ENCODE assay signal across 15 cellular contexts in the genomic region with DNA sequence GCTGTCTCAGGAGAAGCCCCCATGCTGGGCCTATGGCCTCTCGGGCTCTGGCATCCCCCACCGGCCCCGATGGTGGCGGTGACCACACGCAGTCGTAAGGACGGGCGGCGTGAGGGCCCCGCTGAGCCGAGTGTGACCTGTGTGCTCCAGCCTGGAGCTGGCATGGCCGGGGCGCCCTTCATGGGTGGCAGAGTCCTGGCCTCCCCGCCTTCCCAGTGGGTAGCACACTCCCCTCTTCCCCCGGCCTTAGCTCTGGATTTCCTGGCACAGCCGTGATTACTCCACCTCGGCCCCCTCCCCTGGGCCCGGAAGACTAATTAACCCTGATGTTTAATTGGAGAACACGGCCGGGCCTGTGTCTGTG. TPM values are rescaled to one million over a fixed set of nuclear protein-coding genes. Genes with fewer than 3 reads are reported as not detected.
DNase-seq lines count a peak whose midpoint lies in the region; ATAC-seq and TF ChIP-seq lines count a peak whose summit lies in the region.
"Had no signal": no experiment of that assay in that cellular context is flagged by ENCODE, and none has a peak within 500 bp of the region (broad histone marks: within the 10 kb centered on the region; RNA-seq: fewer than 3 reads in every experiment).

No MANE protein-coding gene starts in this region.

- no peaks in the 10 kb centered on the region for H3K9me3 Mint-ChIP-seq in activated T-helper 1 cell treated with anti-CD3 and anti-CD28 coated beads, Interleukin-12 subunit alpha, Interleukin-12 subunit beta, Interleukin-2, Interleukin-4 antibody, amounts not matched to agents 30 ng/mL and 10 ng/mL and 1 ng/mL, durations not matched to agents 14 hours and 24 hours and 36 hours

- no peaks in the 10 kb centered on the region for H3K36me3 Mint-ChIP-seq in activated T-helper 1 cell treated with anti-CD3 and anti-CD28 coated beads, Interleukin-12 subunit alpha, Interleukin-12 subunit beta, Interleukin-2, Interleukin-4 antibody, amounts not matched to agents 30 ng/mL and 10 ng/mL and 1 ng/mL, durations not matched to agents 14 hours and 24 hours and 36 hours (ENCODE audit: low read depth)
- H3K36me3 Mint-ChIP-seq: activated naive CD8-positive, alpha-beta T cell had no signal

- H3K9me3 ChIP-seq in mesodermal cell (ENCODE audit: control insufficient read depth, low read length) (no peaks in the 10 kb centered on the region), upper lobe of right lung (no peaks in the 10 kb centered on the region)
- H3K9me3 ChIP-seq: esophagus squamous epithelium, heart left ventricle had no signal

- H3K27ac ChIP-seq in mesodermal cell (ENCODE audit: low read depth, low read length, severe bottlenecking) (peak overlapping the region; percentile 41), upper lobe of right lung (no peak overlapping the region)
- H3K27ac ChIP-seq: parathyroid adenoma had no signal

- H3K27ac Mint-ChIP-seq in activated T-helper 1 cell treated with anti-CD3 and anti-CD28 coated beads, Interleukin-12 subunit alpha, Interleukin-12 subunit beta, Interleukin-2, Interleukin-4 antibody, amounts not matched to agents 30 ng/mL and 10 ng/mL and 1 ng/mL, durations not matched to agents 14 hours and 24 hours and 36 hours: peak overlapping the region; percentile 44
- H3K27ac Mint-ChIP-seq: activated naive CD8-positive, alpha-beta T cell had no signal

- ATAC-seq in Right ventricle myocardium superior (ENCODE audit: poor library complexity): no peak
- ATAC-seq in Right ventricle myocardium inferior: no peak
- ATAC-seq in upper lobe of right lung: no peak

- H3K27me3 Mint-ChIP-seq in activated T-helper 1 cell treated with anti-CD3 and anti-CD28 coated beads, Interleukin-12 subunit alpha, Interleukin-12 subunit beta, Interleukin-2, Interleukin-4 antibody, amounts not matched to agents 30 ng/mL and 10 ng/mL and 1 ng/mL, durations not matched to agents 14 hours and 24 hours and 36 hours (ENCODE audit: insufficient read depth): no peaks in the 10 kb centered on the region
- H3K27me3 Mint-ChIP-seq: activated naive CD8-positive, alpha-beta T cell had no signal

- no peaks in the 10 kb centered on the region for H3K4me1 Mint-ChIP-seq in activated T-helper 1 cell treated with anti-CD3 and anti-CD28 coated beads, Interleukin-12 subunit alpha, Interleukin-12 subunit beta, Interleukin-2, Interleukin-4 antibody, amounts not matched to agents 30 ng/mL and 10 ng/mL and 1 ng/mL, durations not matched to agents 14 hours and 24 hours and 36 hours (ENCODE audit: low read depth)

- 86 to 90% methylated on average over 16 to 20 of the region's 20 CpGs for WGBS in mesodermal cell (ENCODE audit: insufficient coverage in 2 of 2), 2 experiments

- H3K4me1 ChIP-seq in mesodermal cell (ENCODE audit: control insufficient read depth, insufficient read depth, low read length, poor library complexity, severe bottlenecking) (peaks cover 52% of the 10 kb centered on the region), upper lobe of right lung (no peaks in the 10 kb centered on the region)
- H3K4me1 ChIP-seq: parathyroid adenoma had no signal

- no peaks in the 10 kb centered on the region for H3K27me3 ChIP-seq in upper lobe of right lung
- H3K27me3 ChIP-seq: esophagus squamous epithelium, heart left ventricle had no signal

- intact Hi-C loops in Right ventricle myocardium superior (cut with DNase I): no loop called here
- intact Hi-C loops in Right ventricle myocardium inferior (cut with DNase I): no loop called here
- intact Hi-C loops in activated T-helper 1 cell treated with anti-CD3 and anti-CD28 coated beads, Interleukin-12 subunit alpha, Interleukin-12 subunit beta, Interleukin-2, Interleukin-4 antibody, amounts not matched to agents 30 ng/mL and 10 ng/mL and 1 ng/mL, durations not matched to agents 14 hours and 24 hours and 36 hours (cut with micrococcal nuclease): no loop called here
- intact Hi-C loops in upper lobe of right lung (cut with DNase I): no loop called here

- H3K36me3 ChIP-seq in mesodermal cell (ENCODE audit: control insufficient read depth, insufficient read depth, low read length) (no peaks in the 10 kb centered on the region), upper lobe of right lung (no peaks in the 10 kb centered on the region)
- H3K36me3 ChIP-seq: esophagus squamous epithelium had no signal

- TF ChIP-seq CTCF in upper lobe of right lung (IDR thresholded peaks at IDR 0.05): no peak
- no peak for TF ChIP-seq CTCF in GM20000 (IDR thresholded peaks at IDR 0.05; ENCODE audit: extremely low read depth, missing control alignments)

- H3K4me3 ChIP-seq in mesodermal cell (ENCODE audit: extremely low read depth, insufficient read depth, low read length, poor library complexity, severe bottlenecking) (no peak overlapping the region), upper lobe of right lung (no peak overlapping the region)
- H3K4me3 ChIP-seq: esophagus squamous epithelium, heart left ventricle had no signal

- H3K4me3 Mint-ChIP-seq in activated T-helper 1 cell treated with anti-CD3 and anti-CD28 coated beads, Interleukin-12 subunit alpha, Interleukin-12 subunit beta, Interleukin-2, Interleukin-4 antibody, amounts not matched to agents 30 ng/mL and 10 ng/mL and 1 ng/mL, durations not matched to agents 14 hours and 24 hours and 36 hours: no peak overlapping the region
- H3K4me3 Mint-ChIP-seq: activated naive CD8-positive, alpha-beta T cell had no signal

- DNase-seq in Right ventricle myocardium superior (peak; percentile 42), Right ventricle myocardium inferior (ENCODE audit: missing footprints) (no peak), upper lobe of right lung (peak; percentile 65), DMS153 treated with DMSO at 0.1 percent for 48 hours (lab: John Stamatoyannopoulos, UW; ENCODE audit: unreplicated experiment) (no peak), GM20000 (ENCODE audit: low spot score) (no peak)
- DNase-seq in activated T-helper 1 cell treated with anti-CD3 and anti-CD28 coated beads, Interleukin-12 subunit alpha, Interleukin-12 subunit beta, Interleukin-2, Interleukin-4 antibody, amounts not matched to agents 30 ng/mL and 10 ng/mL and 1 ng/mL, durations not matched to agents 14 hours and 24 hours and 36 hours (ENCODE audit: low spot score): no peak
- DNase-seq: activated CD4-positive, CD25-positive, alpha-beta regulatory T cell; activated CD8-positive, alpha-beta memory T cell treated with anti-CD3 and anti-CD28 coated beads, Interleukin-2, amount 50 U/mL, for 48 hours; esophagus squamous epithelium; NCI-H1105; SHP77 had no signal

RNA-seq across cellular contexts. Expression of a gene that starts 44.6 kb away (rescaled TPM):
- total RNA-seq in Right ventricle myocardium superior (77.4 TPM), Right ventricle myocardium inferior (66.5 TPM), upper lobe of right lung (22.8 TPM)
- total RNA-seq in activated T-helper 1 cell treated with anti-CD3 and anti-CD28 coated beads, Interleukin-12 subunit alpha, Interleukin-12 subunit beta, Interleukin-2, Interleukin-4 antibody, amounts not matched to agents 30 ng/mL and 10 ng/mL and 1 ng/mL, durations not matched to agents 14 hours and 24 hours and 36 hours: 83.4 and 84.7 TPM in 2 replicates
- polyA plus RNA-seq in mesodermal cell (2013, experiment 1 of 2): 27.2 TPM
- 23.0 TPM for polyA plus RNA-seq in mesodermal cell (2013, experiment 2 of 2)

Comparison
In these comparisons a context has a peak if more than half of its experiments do, and no peak if none do; other contexts are left out.
1. DNase-seq: peak in Right ventricle myocardium superior (single experiment) and upper lobe of right lung (single experiment); none in Right ventricle myocardium inferior (single experiment), activated T-helper 1 cell treated with anti-CD3 and anti-CD28 coated beads, Interleukin-12 subunit alpha, Interleukin-12 subunit beta, Interleukin-2, Interleukin-4 antibody, amounts not matched to agents 30 ng/mL and 10 ng/mL and 1 ng/mL, durations not matched to agents 14 hours and 24 hours and 36 hours (single experiment), DMS153 treated with DMSO at 0.1 percent for 48 hours (single experiment) and GM20000 (single experiment).